ENCODE assay signal across 8 cellular contexts in the genomic region with DNA sequence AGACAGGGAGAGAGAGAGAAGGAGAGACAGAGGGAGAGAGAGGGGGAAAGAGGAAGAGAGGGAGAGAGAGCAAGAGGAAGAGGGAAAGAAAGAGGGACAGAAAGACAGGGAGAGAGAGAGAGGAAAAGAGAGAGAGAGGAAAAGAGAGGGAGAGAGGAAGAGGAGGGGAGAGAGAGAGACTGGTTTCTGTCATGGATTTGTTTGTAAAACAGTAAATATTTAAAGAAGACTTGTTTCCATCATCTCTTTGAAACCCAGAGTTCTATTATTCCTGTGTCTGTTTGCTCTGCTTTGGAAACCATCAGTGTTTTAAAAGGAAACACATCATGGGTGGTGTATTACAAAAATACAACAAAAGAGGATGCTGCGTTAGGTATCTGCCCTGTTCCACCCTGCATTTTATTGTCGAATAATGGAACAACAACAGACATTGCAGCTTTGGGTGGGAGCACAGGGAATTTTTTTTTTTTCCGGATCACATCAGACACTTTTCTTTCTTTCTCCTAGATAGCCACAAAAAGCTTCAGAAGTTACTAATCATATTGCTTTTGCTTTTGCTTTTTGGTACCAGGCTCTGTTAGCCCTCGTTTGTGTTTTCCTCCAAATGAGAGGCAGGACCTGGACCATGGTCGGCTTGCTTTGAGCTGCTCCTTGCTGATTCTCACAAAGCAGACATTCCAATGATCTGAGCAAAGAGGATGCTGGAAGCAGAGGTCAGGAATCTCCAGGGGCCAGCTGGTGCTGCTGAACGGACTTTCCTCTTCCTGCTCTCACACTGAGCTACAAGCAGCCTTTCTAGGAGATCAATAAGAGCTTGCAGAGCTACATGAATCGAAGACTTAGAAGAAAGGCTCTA.
DNase-seq lines count a peak whose midpoint lies in the region; ATAC-seq, FAIRE-seq and TF ChIP-seq lines count a peak whose summit lies in the region.

No MANE protein-coding gene starts in this region.

- peaks cover 2 to 14% (median 7%) of the 10 kb centered on the region in 4 donors for H3K4me1 Mint-ChIP-seq in naive thymus-derived CD8-positive, alpha-beta T cell
- peaks cover 20% of the 10 kb centered on the region for H3K4me1 Mint-ChIP-seq in activated CD4-positive, alpha-beta memory T cell treated with anti-CD3 and anti-CD28 coated beads, Interleukin-2, amount 10 ng/mL, durations not matched to agents 7 days and 5 days

- H3K27me3 ChIP-seq in pancreas (no peaks in the 10 kb centered on the region), Karpas-422 (ENCODE audit: low read length) (no peaks in the 10 kb centered on the region)

- H3K36me3 ChIP-seq in pancreas (no peaks in the 10 kb centered on the region), Karpas-422 (ENCODE audit: insufficient read depth, low read length) (no peaks in the 10 kb centered on the region)

- H3K27ac ChIP-seq in pancreas (peak overlapping the region in 1 of 4 donors; percentile 33), Karpas-422 (ENCODE audit: low read length) (no peak overlapping the region)

- no peaks in the 10 kb centered on the region for H3K9me3 Mint-ChIP-seq in naive thymus-derived CD8-positive, alpha-beta T cell
- H3K9me3 Mint-ChIP-seq in activated CD4-positive, alpha-beta memory T cell treated with anti-CD3 and anti-CD28 coated beads, Interleukin-2, amount 10 ng/mL, durations not matched to agents 7 days and 5 days = no peaks in the 10 kb centered on the region

- H3K79me2 ChIP-seq in Karpas-422 (ENCODE audit: low read length) = no peaks in the 10 kb centered on the region

- no peak overlapping the region for H2AFZ ChIP-seq in Karpas-422 (ENCODE audit: low read length)

- no peaks in the 10 kb centered on the region for H3K9me2 ChIP-seq in Karpas-422 (replicated peaks; ENCODE audit: insufficient read depth, low read length)

- no peak overlapping the region for H3K4me2 ChIP-seq in Karpas-422 (ENCODE audit: low read depth, low read length, poor library complexity, severe bottlenecking)

- WGBS in pancreas, 2 donors = 32 to 34% methylated on average over 7 of the region's 7 CpGs

- no peak overlapping the region for H3K4me3 Mint-ChIP-seq in naive thymus-derived CD8-positive, alpha-beta T cell
- H3K4me3 Mint-ChIP-seq in activated CD4-positive, alpha-beta memory T cell treated with anti-CD3 and anti-CD28 coated beads, Interleukin-2, amount 10 ng/mL, durations not matched to agents 7 days and 5 days = no peak overlapping the region

- H3K9ac ChIP-seq in Karpas-422 (ENCODE audit: low read length) = no peak overlapping the region

- no peaks in the 10 kb centered on the region for H4K20me1 ChIP-seq in Karpas-422 (ENCODE audit: insufficient read depth, low read depth, low read length)

- no peaks in the 10 kb centered on the region for H3K27me3 Mint-ChIP-seq in naive thymus-derived CD8-positive, alpha-beta T cell
- peaks cover 13% of the 10 kb centered on the region for H3K27me3 Mint-ChIP-seq in activated CD4-positive, alpha-beta memory T cell treated with anti-CD3 and anti-CD28 coated beads, Interleukin-2, amount 10 ng/mL, durations not matched to agents 7 days and 5 days

- H3K9me3 ChIP-seq in pancreas (no peaks in the 10 kb centered on the region), Karpas-422 (ENCODE audit: low read length) (no peaks in the 10 kb centered on the region)

- TF ChIP-seq CTCF in fibroblast of villous mesenchyme (IDR thresholded peaks at IDR 0.05; ENCODE audit: insufficient read depth, low read depth, low read length) = no peak
- no peak for TF ChIP-seq CTCF in pancreas (IDR thresholded peaks at IDR 0.05)

- CTCF ChIA-PET in activated CD4-positive, alpha-beta memory T cell treated with anti-CD3 and anti-CD28 coated beads, Interleukin-2, amount 10 ng/mL, durations not matched to agents 7 days and 5 days (lab: Charles Lee) = interaction anchor here (1.3 kb wide), 1 partner anchor 28 kb away, joined by 3 read pairs; no protein-coding TSS in a partner anchor

- H3K4me1 ChIP-seq in pancreas (no peaks in the 10 kb centered on the region), Karpas-422 (ENCODE audit: low read length) (no peaks in the 10 kb centered on the region)

- FAIRE-seq in pancreas (lab: Jason Lieb, UNC) = no peak

- POLR2A ChIA-PET in naive thymus-derived CD8-positive, alpha-beta T cell (lab: Charles Lee) = no interaction called here
- POLR2A ChIA-PET in activated CD4-positive, alpha-beta memory T cell treated with anti-CD3 and anti-CD28 coated beads, Interleukin-2, amount 10 ng/mL, durations not matched to agents 7 days and 5 days (lab: Charles Lee) = interaction anchor here (0.7 to 1.5 kb wide), 5 partner anchors 17 to 262 kb away, joined by 3 to 5 read pairs (median 3); no protein-coding TSS in a partner anchor

- DNase-seq in EL (peak; percentile 94), SK-N-DZ (ENCODE audit: low spot score) (peak; percentile 16), fibroblast of villous mesenchyme (ENCODE audit: low read depth) (peak; percentile 81), pancreas (no peak), Karpas-422 (no peak)
- no peak for DNase-seq in naive thymus-derived CD8-positive, alpha-beta T cell
- DNase-seq in activated CD4-positive, alpha-beta memory T cell treated with anti-CD3 and anti-CD28 coated beads, Interleukin-2, amount 10 ng/mL, durations not matched to agents 7 days and 5 days = no peak
- DNase-seq in stimulated activated CD4-positive, alpha-beta T cell treated with anti-CD3 and anti-CD28 coated beads, Interleukin-1b, Interleukin-23, amount 100 ng/mL, for 48 hours = no peak

- intact Hi-C loops in pancreas (cut with DNase I) = no loop called here

- H3K27ac Mint-ChIP-seq in naive thymus-derived CD8-positive, alpha-beta T cell = peak overlapping the region in 5 of 10 donors; percentile 7 to 64 (median 21)
- H3K27ac Mint-ChIP-seq in activated CD4-positive, alpha-beta memory T cell treated with anti-CD3 and anti-CD28 coated beads, Interleukin-2, amount 10 ng/mL, durations not matched to agents 7 days and 5 days = no peak overlapping the region

- H3K4me3 ChIP-seq in fibroblast of villous mesenchyme (ENCODE audit: low read depth, low read length) = no peak overlapping the region
- H3K4me3 ChIP-seq in pancreas = no peak overlapping the region
- H3K4me3 ChIP-seq in Karpas-422 (ENCODE audit: low read length) = no peak overlapping the region

- H3K36me3 Mint-ChIP-seq in naive thymus-derived CD8-positive, alpha-beta T cell = peaks cover 0 to 8% (median 5%) of the 10 kb centered on the region in 3 donors
- no peaks in the 10 kb centered on the region for H3K36me3 Mint-ChIP-seq in activated CD4-positive, alpha-beta memory T cell treated with anti-CD3 and anti-CD28 coated beads, Interleukin-2, amount 10 ng/mL, durations not matched to agents 7 days and 5 days (ENCODE audit: low read depth)

- peak in 3 of 4 donors; percentile 40 to 70 (median 44) for ATAC-seq in pancreas
- ATAC-seq in naive thymus-derived CD8-positive, alpha-beta T cell = no peak

Comparison
In these comparisons a context has a peak if more than half of its experiments do, and no peak if none do; other contexts are left out.
1. DNase-seq: peak in EL (single experiment), SK-N-DZ (single experiment) and fibroblast of villous mesenchyme (single experiment); none in pancreas (0 of 6), naive thymus-derived CD8-positive, alpha-beta T cell (0 of 10), activated CD4-positive, alpha-beta memory T cell treated with anti-CD3 and anti-CD28 coated beads, Interleukin-2, amount 10 ng/mL, durations not matched to agents 7 days and 5 days (single experiment), stimulated activated CD4-positive, alpha-beta T cell treated with anti-CD3 and anti-CD28 coated beads, Interleukin-1b, Interleukin-23, amount 100 ng/mL, for 48 hours (single experiment) and Karpas-422 (single experiment).
2. ATAC-seq: peak in pancreas (3 of 4); none in naive thymus-derived CD8-positive, alpha-beta T cell (0 of 2).